12 cellular contexts compared by ENCODE assay signal in the genomic region with DNA sequence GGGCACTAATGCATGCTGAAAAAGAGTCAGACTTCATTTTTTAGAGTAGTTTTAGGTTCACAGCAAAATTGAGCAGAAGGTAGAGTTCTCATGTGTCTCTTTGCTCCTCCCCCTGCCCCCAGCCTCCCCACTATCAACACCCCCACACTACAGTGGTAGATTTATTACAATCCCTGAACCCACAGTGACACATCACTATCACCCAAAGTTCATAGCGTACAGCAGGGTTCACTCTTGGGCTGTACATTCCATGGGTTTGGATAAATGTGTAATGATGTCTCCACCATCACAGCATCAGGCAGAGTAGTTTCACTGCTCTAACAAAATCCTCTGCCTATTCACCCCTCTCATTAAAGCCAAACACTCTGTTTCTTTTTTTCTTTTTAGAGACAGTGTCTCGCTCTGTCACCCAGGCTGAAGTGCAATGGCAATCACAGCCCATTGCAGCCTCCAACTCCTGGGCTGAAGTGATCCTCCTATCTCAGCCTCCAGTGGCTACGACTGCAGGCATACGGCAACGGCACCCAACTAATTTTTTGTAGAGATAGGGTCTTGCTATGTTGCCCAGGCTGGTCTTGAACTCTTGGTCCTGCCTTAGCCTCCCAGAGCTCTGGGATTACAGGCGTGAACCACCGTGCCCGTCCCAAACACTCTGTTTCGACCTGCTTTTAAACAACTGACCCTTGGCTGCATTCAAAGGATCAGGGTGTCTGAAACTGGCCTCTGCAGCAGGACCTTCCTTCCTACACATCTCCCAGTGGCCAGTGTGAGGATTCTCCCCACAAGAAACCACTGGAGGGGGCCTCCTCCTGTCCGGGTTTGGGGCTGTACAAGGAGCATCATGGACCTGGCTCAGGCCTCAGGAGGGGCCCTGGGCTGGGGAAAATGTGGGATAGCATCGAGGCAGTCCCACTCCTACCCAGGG. TPM values are rescaled to one million over a fixed set of nuclear protein-coding genes. Genes with fewer than 3 reads are reported as not detected.
DNase-seq lines count a peak whose midpoint lies in the region; ATAC-seq and TF ChIP-seq lines count a peak whose summit lies in the region.
"Had no signal": no experiment of that assay in that cellular context is flagged by ENCODE, and none has a peak within 500 bp of the region (broad histone marks: within the 10 kb centered on the region; RNA-seq: fewer than 3 reads in every experiment).

No MANE protein-coding gene starts in this region.

- H3K4me1 Mint-ChIP-seq in endodermal cell (no peaks in the 10 kb centered on the region), nephron (peaks cover 5% of the 10 kb centered on the region)
- peaks cover 0 to 13% (median 3%) of the 10 kb centered on the region in 7 donors for H3K4me1 Mint-ChIP-seq in naive thymus-derived CD4-positive, alpha-beta T cell

- CTCF ChIA-PET in A673 (lab: Charles Lee): interaction anchor here (1.4 kb wide), 1 partner anchor 56 kb away, joined by 5 read pairs; no protein-coding TSS in a partner anchor
- CTCF ChIA-PET in naive thymus-derived CD4-positive, alpha-beta T cell (lab: Charles Lee): no interaction called here

- H3K36me3 ChIP-seq in A673 (ENCODE audit: insufficient read depth, low read length, poor library complexity, severe bottlenecking): no peaks in the 10 kb centered on the region
- no peaks in the 10 kb centered on the region for H3K36me3 ChIP-seq in endodermal cell (ENCODE audit: control insufficient read depth, insufficient read depth, low read length)
- H3K36me3 ChIP-seq in naive thymus-derived CD4-positive, alpha-beta T cell (ENCODE audit: control insufficient read depth in 2 of 3, insufficient read depth in 3 of 3, low read length in 3 of 3): no peaks in the 10 kb centered on the region

- intact Hi-C loops in A673 (cut with micrococcal nuclease; ENCODE audit: unreplicated experiment): no loop called here
- intact Hi-C loops in naive thymus-derived CD4-positive, alpha-beta T cell (cut with micrococcal nuclease): loop anchor here in 1 of 2 donors (1.0 to 2.0 kb wide), 2 partner anchors 12 to 128 kb away; no protein-coding TSS in a partner anchor

- TF ChIP-seq CTCF in A673 (conservative IDR thresholded peaks at IDR 0.05; ENCODE audit: low read depth, low read length) (no peak; the same call in 1 of the 2 replicates), endodermal cell (conservative IDR thresholded peaks at IDR 0.05) (no peak), nephron (IDR thresholded peaks at IDR 0.05; ENCODE audit: unreplicated experiment in 3 of 3) (no peak)

- POLR2A ChIA-PET in A673 (lab: Charles Lee; ENCODE audit: low non-redundant PET): no interaction called here
- POLR2A ChIA-PET in naive thymus-derived CD4-positive, alpha-beta T cell (lab: Charles Lee): interaction anchor here (0.9 to 1.8 kb wide), 2 partner anchors 14 to 72 kb away, joined by 3 to 7 read pairs; partner anchors contain the start of gene FTH1

- H3K27ac ChIP-seq in A673 (ENCODE audit: low read depth, low read length, poor library complexity, severe bottlenecking) (peak overlapping the region; percentile 37), endodermal cell (ENCODE audit: low read depth, low read length) (no peak overlapping the region)
- H3K27ac ChIP-seq in naive thymus-derived CD4-positive, alpha-beta T cell (ENCODE audit: low read depth, low read length): no peak overlapping the region

- H3K9me3 ChIP-seq in A673 (ENCODE audit: low read depth, low read length, poor library complexity, severe bottlenecking): no peaks in the 10 kb centered on the region
- no peaks in the 10 kb centered on the region for H3K9me3 ChIP-seq in endodermal cell (ENCODE audit: control insufficient read depth, low read length)
- H3K9me3 ChIP-seq in naive thymus-derived CD4-positive, alpha-beta T cell (ENCODE audit: control insufficient read depth in 2 of 3, low read length in 3 of 3): no peaks in the 10 kb centered on the region

- H3K9ac ChIP-seq in endodermal cell (ENCODE audit: extremely low read depth, low read length, poor library complexity, severe bottlenecking): no peak overlapping the region

- H3K27me3 ChIP-seq in A673 (replicated peaks; ENCODE audit: insufficient read depth, low read depth, low read length, poor library complexity) (no peaks in the 10 kb centered on the region), endodermal cell (ENCODE audit: control insufficient read depth, insufficient read depth, low read length, poor library complexity, severe bottlenecking) (peaks cover 39% of the 10 kb centered on the region)
- peaks cover 0 to 5% of the 10 kb centered on the region in 2 donors for H3K27me3 ChIP-seq in naive thymus-derived CD4-positive, alpha-beta T cell (ENCODE audit: control insufficient read depth in 2 of 2, insufficient read depth in 2 of 2, low read length in 2 of 2)

- 85 to 91% methylated on average over 9 to 10 of the region's 11 CpGs for WGBS in endodermal cell (ENCODE audit: insufficient coverage in 1 of 2, insufficient read length in 1 of 2), 2 experiments

- no TSS peak for BruUV-seq in A673 (replicated peaks; lab: Mats Ljungman, UMichigan)

- peaks cover 30% of the 10 kb centered on the region for H3K27me3 Mint-ChIP-seq in endodermal cell (ENCODE audit: insufficient read depth)
- peaks cover 12% of the 10 kb centered on the region for H3K27me3 Mint-ChIP-seq in nephron (ENCODE audit: low read depth)
- H3K27me3 Mint-ChIP-seq in naive thymus-derived CD4-positive, alpha-beta T cell: peaks cover 6 to 25% (median 8%) of the 10 kb centered on the region in 5 donors

- ATAC-seq in GM18505 (IDR thresholded peaks at IDR 0.05; ENCODE audit: unreplicated experiment): no peak
- no peak for ATAC-seq in HG03025 (IDR thresholded peaks at IDR 0.05; ENCODE audit: low FRiP score, unreplicated experiment)
- ATAC-seq in naive thymus-derived CD4-positive, alpha-beta T cell: no peak

- H3K4me3 ChIP-seq in A673 (ENCODE audit: low read depth, low read length, poor library complexity, severe bottlenecking): no peak overlapping the region
- no peak overlapping the region for H3K4me3 ChIP-seq in endodermal cell (ENCODE audit: low read length)
- H3K4me3 ChIP-seq in naive thymus-derived CD4-positive, alpha-beta T cell (ENCODE audit: low read length): no peak overlapping the region

- H3K9me3 Mint-ChIP-seq in endodermal cell (no peaks in the 10 kb centered on the region), nephron (no peaks in the 10 kb centered on the region)
- peaks cover 0 to 2% (median 0%) of the 10 kb centered on the region in 11 donors for H3K9me3 Mint-ChIP-seq in naive thymus-derived CD4-positive, alpha-beta T cell
- H3K9me3 Mint-ChIP-seq: neural crest cell had no signal

- no peak for TF ChIP-seq POLR2A in GM18505 (IDR thresholded peaks at IDR 0.05; ENCODE audit: borderline replicate concordance, extremely low read depth, insufficient read depth, insufficient read length)

- H3K4me1 ChIP-seq in A673 (ENCODE audit: insufficient read depth, low read length, poor library complexity, severe bottlenecking) (peaks cover 18% of the 10 kb centered on the region), endodermal cell (ENCODE audit: control insufficient read depth, insufficient read depth, low read length) (no peaks in the 10 kb centered on the region)
- H3K4me1 ChIP-seq in naive thymus-derived CD4-positive, alpha-beta T cell (ENCODE audit: control insufficient read depth in 2 of 2, insufficient read depth in 2 of 2, low read length in 2 of 2): no peaks in the 10 kb centered on the region

- H3K4me3 Mint-ChIP-seq in endodermal cell: peak overlapping the region; percentile 26
- H3K4me3 Mint-ChIP-seq in nephron: peak overlapping the region; percentile 44 to 75 (median 72)
- H3K4me3 Mint-ChIP-seq in naive thymus-derived CD4-positive, alpha-beta T cell: peak overlapping the region in 3 of 10 donors; percentile 58 to 70 (median 65)
- H3K4me3 Mint-ChIP-seq: neural crest cell had no signal

- DNase-seq in A673 (ENCODE audit: low spot score) (no peak), M059J (ENCODE audit: low read depth) (peak; percentile 52), endodermal cell (no peak)
- DNase-seq in activated CD8-positive, alpha-beta memory T cell treated with anti-CD3 and anti-CD28 coated beads, Interleukin-2, amount 50 U/mL, for 4 hours: no peak
- DNase-seq in naive thymus-derived CD4-positive, alpha-beta T cell: no peak
- DNase-seq: activated CD4-positive, alpha-beta T cell treated with anti-CD3 and anti-CD28 coated beads for 4 hours; cerebellar nuclear complex; NCI-H446 treated with DMSO at 0.1 percent for 48 hours had no signal

- H3K27ac Mint-ChIP-seq in endodermal cell: no peak overlapping the region
- peak overlapping the region in 2 of 3 experiments; percentile 65 to 76 for H3K27ac Mint-ChIP-seq in nephron
- no peak overlapping the region for H3K27ac Mint-ChIP-seq in naive thymus-derived CD4-positive, alpha-beta T cell

- no peaks in the 10 kb centered on the region for H3K36me3 Mint-ChIP-seq in endodermal cell (ENCODE audit: low read depth)
- peaks cover 16% of the 10 kb centered on the region for H3K36me3 Mint-ChIP-seq in nephron (ENCODE audit: low read depth)
- peaks cover 0 to 9% (median 0%) of the 10 kb centered on the region in 5 donors for H3K36me3 Mint-ChIP-seq in naive thymus-derived CD4-positive, alpha-beta T cell

RNA-seq across cellular contexts. Expression of gene BEST1, which starts 4.2 kb away (rescaled TPM):
- total RNA-seq in A673 (2021) (5.3 and 8.6 TPM in 2 replicates), endodermal cell (under 1 TPM; 0.26 to 0.40 TPM)
- total RNA-seq in M059J (2014; rRNA removed; shearing (Covaris generic)): 0.05 and 0.96 TPM in 2 replicates
- 0.82 TPM for polyA plus RNA-seq in endodermal cell (2013, experiment 1 of 2)
- polyA plus RNA-seq in endodermal cell (2013, experiment 2 of 2): 0.75 TPM
- total RNA-seq in naive thymus-derived CD4-positive, alpha-beta T cell: 1 to 10 TPM in 2 of 5 experiments, under 1 TPM in 2, not detected in 1; 0.49 to 7.1 (median 0.75) TPM
- polyA plus RNA-seq in naive thymus-derived CD4-positive, alpha-beta T cell: 1 to 10 TPM in 1 of 2 donors, under 1 TPM in 1; 0.83 to 1.4 TPM

RNA-seq across cellular contexts. Expression of gene FTH1, which starts 13.1 kb away (rescaled TPM):
- total RNA-seq in A673 (2021) (2,291 and 2,484 TPM in 2 replicates), endodermal cell (1,000 to 10,000 TPM; 2,226 to 2,809 TPM)
- 645 and 948 TPM in 2 replicates for total RNA-seq in M059J (2014; rRNA removed; shearing (Covaris generic))
- polyA plus RNA-seq in endodermal cell (2013, experiment 1 of 2): 2,223 TPM
- polyA plus RNA-seq in endodermal cell (2013, experiment 2 of 2): 2,173 TPM
- total RNA-seq in naive thymus-derived CD4-positive, alpha-beta T cell: 1,000 to 10,000 TPM in 2 of 5 experiments, 100 to 1,000 TPM in 3; 684 to 3,858 (median 993) TPM
- polyA plus RNA-seq in naive thymus-derived CD4-positive, alpha-beta T cell: 1,000 to 10,000 TPM; 2,587 to 3,203 TPM

RNA-seq across cellular contexts. Expression of gene RAB3IL1, which starts 37.0 kb away (rescaled TPM):
- total RNA-seq in A673 (2021) (21.9 and 26.9 TPM in 2 replicates), endodermal cell (10 to 100 TPM in 1 of 2 donors, 1 to 10 TPM in 1; 9.7 to 14.9 TPM)
- 0.12 and 1.4 TPM in 2 replicates for total RNA-seq in M059J (2014; rRNA removed; shearing (Covaris generic))
- 8.2 TPM for polyA plus RNA-seq in endodermal cell (2013, experiment 1 of 2)
- polyA plus RNA-seq in endodermal cell (2013, experiment 2 of 2): 3.6 TPM
- total RNA-seq in naive thymus-derived CD4-positive, alpha-beta T cell: 1 to 10 TPM in 1 of 5 experiments, under 1 TPM in 1, not detected in 3; 0.49 to 1.9 TPM
- not detected for polyA plus RNA-seq in naive thymus-derived CD4-positive, alpha-beta T cell

Comparison
In these comparisons a context has a peak if more than half of its experiments do, and no peak if none do; other contexts are left out.
1. H3K27ac Mint-ChIP-seq: peak in nephron (2 of 3); none in endodermal cell (single experiment) and naive thymus-derived CD4-positive, alpha-beta T cell (0 of 9).